Comparison of ENCODE assay signal across 13 cellular contexts in genomic region chr10:28217848-28218247, GRCh38.
DNase-seq lines count a peak whose midpoint lies in the region; ATAC-seq and TF ChIP-seq lines count a peak whose summit lies in the region.
"Had no signal": no experiment of that assay in that cellular context is flagged by ENCODE, and none has a peak within 500 bp of the region (broad histone marks: within the 10 kb centered on the region; RNA-seq: fewer than 3 reads in every experiment).

No MANE protein-coding gene starts in this region.

- H3K36me3 Mint-ChIP-seq in activated T-cell treated with anti-CD3 and anti-CD28 coated beads, Interleukin-2, amount 50 U/mL, for 4 hours (ENCODE audit: insufficient read depth): peaks cover 5% of the 10 kb centered on the region

- H3K27ac ChIP-seq in foreskin keratinocyte: no peak overlapping the region
- H3K27ac ChIP-seq: KMS-11, spleen had no signal

- no peaks in the 10 kb centered on the region for H3K9me3 Mint-ChIP-seq in activated T-cell treated with anti-CD3 and anti-CD28 coated beads, Interleukin-2, amount 50 U/mL, for 4 hours
- no peaks in the 10 kb centered on the region for H3K9me3 Mint-ChIP-seq in stimulated activated naive CD8-positive, alpha-beta T cell treated with anti-CD3 and anti-CD28 coated beads, Interleukin-15, amount 100 ng/mL, for 72 hours
- H3K9me3 Mint-ChIP-seq: CD8-positive, alpha-beta memory T cell had no signal

- H3K27me3 Mint-ChIP-seq in activated T-cell treated with anti-CD3 and anti-CD28 coated beads, Interleukin-2, amount 50 U/mL, for 4 hours (ENCODE audit: low read depth): no peaks in the 10 kb centered on the region
- H3K27me3 Mint-ChIP-seq in stimulated activated naive CD8-positive, alpha-beta T cell treated with anti-CD3 and anti-CD28 coated beads, Interleukin-15, amount 100 ng/mL, for 72 hours: no peaks in the 10 kb centered on the region
- H3K27me3 Mint-ChIP-seq: CD8-positive, alpha-beta memory T cell had no signal

- no peak overlapping the region for H3K4me3 Mint-ChIP-seq in activated T-cell treated with anti-CD3 and anti-CD28 coated beads, Interleukin-2, amount 50 U/mL, for 4 hours
- H3K4me3 Mint-ChIP-seq in stimulated activated naive CD8-positive, alpha-beta T cell treated with anti-CD3 and anti-CD28 coated beads, Interleukin-15, amount 100 ng/mL, for 72 hours: peak overlapping the region; percentile 10 to 30
- H3K4me3 Mint-ChIP-seq: CD8-positive, alpha-beta memory T cell had no signal

- peaks cover 30% of the 10 kb centered on the region for H3K4me1 Mint-ChIP-seq in activated T-cell treated with anti-CD3 and anti-CD28 coated beads, Interleukin-2, amount 50 U/mL, for 4 hours (ENCODE audit: low read depth)
- H3K4me1 Mint-ChIP-seq in stimulated activated naive CD8-positive, alpha-beta T cell treated with anti-CD3 and anti-CD28 coated beads, Interleukin-15, amount 100 ng/mL, for 72 hours: peaks cover 49% of the 10 kb centered on the region

- DNase-seq in activated T-cell treated with anti-CD3 and anti-CD28 coated beads for 48 hours (ENCODE audit: low read depth): peak; percentile 2
- no peak for DNase-seq in activated T-cell treated with anti-CD3 and anti-CD28 coated beads, Interleukin-2, amount 50 U/mL, for 1 hour
- no peak for DNase-seq in activated T-cell treated with anti-CD3 and anti-CD28 coated beads, Interleukin-2, amount 50 U/mL, for 4 hours
- DNase-seq in foreskin keratinocyte: peak; percentile 50 to 80
- peak in 1 of 2 donors; percentile 6 for DNase-seq in stimulated activated naive CD8-positive, alpha-beta T cell treated with anti-CD3 and anti-CD28 coated beads, Interleukin-15, amount 100 ng/mL, for 72 hours
- DNase-seq in NCI-H2196 treated with DMSO at 0.1 percent for 48 hours (lab: John Stamatoyannopoulos, UW; ENCODE audit: unreplicated experiment): no peak
- no peak for DNase-seq in NCI-H1417 treated with DMSO at 0.1 percent for 48 hours (lab: John Stamatoyannopoulos, UW)
- DNase-seq: activated CD4-positive, alpha-beta T cell treated with anti-CD3 and anti-CD28 coated beads, Interleukin-2, amount 50 U/mL, for 1 hour; CD8-positive, alpha-beta memory T cell; spleen had no signal

- no peak overlapping the region for H3K27ac Mint-ChIP-seq in stimulated activated naive CD8-positive, alpha-beta T cell treated with anti-CD3 and anti-CD28 coated beads, Interleukin-15, amount 100 ng/mL, for 72 hours

- H3K4me1 ChIP-seq in foreskin keratinocyte: no peaks in the 10 kb centered on the region
- H3K4me1 ChIP-seq: spleen had no signal

- ATAC-seq in activated T-cell treated with anti-CD3 and anti-CD28 coated beads, Interleukin-2, amount 50 U/mL, for 4 hours: peak; percentile 99
- ATAC-seq in foreskin keratinocyte (peak; percentile 94), HG03139 (IDR thresholded peaks at IDR 0.05; ENCODE audit: unreplicated experiment) (no peak)
- ATAC-seq in stimulated activated naive CD8-positive, alpha-beta T cell treated with anti-CD3 and anti-CD28 coated beads, Interleukin-15, amount 100 ng/mL, for 72 hours: peak; percentile 95
- ATAC-seq: Panc1 had no signal

- no peaks in the 10 kb centered on the region for H3K27me3 ChIP-seq in foreskin keratinocyte
- H3K27me3 ChIP-seq: spleen had no signal

- no peak for TF ChIP-seq CTCF in foreskin keratinocyte (conservative IDR thresholded peaks at IDR 0.05)

Comparison
In these comparisons a context has a peak if more than half of its experiments do, and no peak if none do; other contexts are left out.
1. DNase-seq: peak in activated T-cell treated with anti-CD3 and anti-CD28 coated beads for 48 hours (single experiment) and foreskin keratinocyte (2 of 2); none in activated T-cell treated with anti-CD3 and anti-CD28 coated beads, Interleukin-2, amount 50 U/mL, for 1 hour (single experiment), activated T-cell treated with anti-CD3 and anti-CD28 coated beads, Interleukin-2, amount 50 U/mL, for 4 hours (single experiment), NCI-H2196 treated with DMSO at 0.1 percent for 48 hours (single experiment) and NCI-H1417 treated with DMSO at 0.1 percent for 48 hours (single experiment).